31 cellular contexts compared by ENCODE assay signal in genomic region chr17:35603674-35604073, GRCh38. TPM values are rescaled to one million over a fixed set of nuclear protein-coding genes. Genes with fewer than 3 reads are reported as not detected.
"Had no signal": no experiment of that assay in that cellular context is flagged by ENCODE, and none has a peak within 500 bp of the region (broad histone marks: within the 10 kb centered on the region; RNA-seq: fewer than 3 reads in every experiment).

No MANE protein-coding gene starts in this region.

- H3K9me3 ChIP-seq: left ventricle myocardium inferior, mucosa of descending colon, right atrium auricular region, right lobe of liver, suprapubic skin, thoracic aorta, tibial artery, upper lobe of right lung had no signal

- DNase-seq: islet precursor cell; left ventricle myocardium inferior; midbrain; mucosa of descending colon; naive thymus-derived CD4-positive, alpha-beta T cell; right lobe of liver; stimulated activated CD4-positive, alpha-beta T cell treated with anti-CD3 and anti-CD28 coated beads, Interleukin-12 subunit alpha, Interleukin-12 subunit beta, amount 100 ng/mL, for 4 hours; stimulated activated CD4-positive, alpha-beta T cell treated with anti-CD3 and anti-CD28 coated beads, Interleukin-15, amount 100 ng/mL, for 24 hours; stimulated activated CD4-positive, alpha-beta T cell treated with anti-CD3 and anti-CD28 coated beads, Interleukin-2, amount 100 ng/mL, for 24 hours; stimulated activated CD4-positive, alpha-beta T cell treated with anti-CD3 and anti-CD28 coated beads, Interleukin-4, amount 100 ng/mL, for 1 hour; stimulated activated naive CD4-positive, alpha-beta T cell; tibial artery; trophoblast cell; upper lobe of right lung had no signal

- H3K27me3 ChIP-seq: hepatocyte, right atrium auricular region, right lobe of liver, suprapubic skin, tibial artery, upper lobe of right lung had no signal

- H3K4me1 ChIP-seq: right lobe of liver, suprapubic skin, tibial artery, upper lobe of right lung had no signal

- H3K27ac ChIP-seq: hepatocyte, left ventricle myocardium inferior, parathyroid adenoma, right atrium auricular region, right lobe of liver, suprapubic skin, thoracic aorta, tibial artery, upper lobe of right lung had no signal

- H2AFZ ChIP-seq: hepatocyte, parathyroid adenoma had no signal

- H3K4me2 ChIP-seq: hepatocyte had no signal

- ATAC-seq: mucosa of descending colon; naive thymus-derived CD4-positive, alpha-beta T cell; natural killer cell treated with Interleukin-12 subunit alpha and Interleukin-12 subunit beta and Interleukin-15 and Interleukin-18, amount 100 ng/mL, for 72 hours; right lobe of liver; upper lobe of right lung had no signal

- H3K4me3 ChIP-seq: hepatocyte, left ventricle myocardium inferior, mucosa of descending colon, right atrium auricular region, right lobe of liver, suprapubic skin, thoracic aorta, tibial artery, upper lobe of right lung had no signal

- H3K9ac ChIP-seq: parathyroid adenoma had no signal

RNA-seq across cellular contexts. Expression of gene SLFN14, which starts 43.1 kb away (rescaled TPM):
- total RNA-seq: hepatocyte; kidney epithelial cell; left ventricle myocardium inferior; lower leg skin; lung microvascular endothelial cell; mesenteric fat pad; mucosa of descending colon; myocyte; naive thymus-derived CD4-positive, alpha-beta T cell; natural killer cell treated with Interleukin-12 subunit alpha and Interleukin-12 subunit beta and Interleukin-15 and Interleukin-18, amount 100 ng/mL, for 72 hours; neural crest cell; osteocyte; posterior vena cava; pulmonary artery endothelial cell; renal cortical epithelial cell; right atrium auricular region; subcutaneous adipose tissue; suprapubic skin; thoracic aorta; upper lobe of right lung had no signal
- polyA plus RNA-seq: hepatocyte had no signal
